In the genomic region with DNA sequence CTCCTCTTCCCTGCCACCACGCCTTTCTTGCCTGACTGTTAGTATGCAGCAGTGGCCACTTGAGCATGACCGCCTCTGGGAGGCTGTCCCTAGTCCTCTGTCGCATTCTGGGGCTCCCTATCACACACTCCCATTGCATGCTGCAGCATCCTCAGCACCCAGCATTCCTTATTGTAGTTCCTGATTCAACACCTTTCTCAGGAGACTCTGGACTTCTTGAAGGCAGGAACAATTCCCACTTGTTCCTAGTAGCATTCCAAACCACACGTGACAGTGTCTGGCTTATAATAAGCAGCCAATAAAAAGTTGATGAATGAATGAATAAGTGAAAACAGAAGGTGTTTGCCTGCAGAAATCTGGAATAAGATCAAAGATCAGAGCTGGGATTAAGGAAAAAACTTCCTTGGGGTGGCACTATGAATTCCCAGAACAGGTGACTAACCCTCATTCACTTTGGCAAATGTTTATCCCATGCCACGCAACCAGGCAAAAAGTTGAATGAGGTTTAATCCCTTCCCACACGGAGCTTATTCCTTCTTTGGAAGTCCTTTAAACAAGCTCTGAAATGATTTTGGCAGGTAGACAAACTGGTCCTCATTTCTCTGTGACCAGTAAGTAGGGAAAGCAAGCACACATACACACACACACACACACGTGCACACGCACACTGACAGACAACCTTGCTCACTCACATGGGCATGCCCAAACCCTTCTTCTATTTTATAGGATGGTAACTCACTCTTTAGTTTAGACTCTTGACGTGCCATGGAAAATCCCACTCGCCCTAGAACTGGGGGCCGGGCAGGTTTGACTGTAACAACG, we compare ENCODE assay signal across 21 cellular contexts. TPM values are rescaled to one million over a fixed set of nuclear protein-coding genes. Genes with fewer than 3 reads are reported as not detected.
DNase-seq lines count a peak whose midpoint lies in the region; ATAC-seq, FAIRE-seq and TF ChIP-seq lines count a peak whose summit lies in the region.
"Had no signal": no experiment of that assay in that cellular context is flagged by ENCODE, and none has a peak within 500 bp of the region (broad histone marks: within the 10 kb centered on the region; RNA-seq: fewer than 3 reads in every experiment).

No MANE protein-coding gene starts in this region.

- no peaks in the 10 kb centered on the region for H3K79me2 ChIP-seq in DOHH2 (ENCODE audit: control insufficient read depth, low read length)

- H3K9ac ChIP-seq in colonic mucosa (ENCODE audit: low read depth in 2 of 2, low read length in 2 of 2) = no peak overlapping the region
- H3K9ac ChIP-seq: GM23248 had no signal

- no peak overlapping the region for H3K4me3 Mint-ChIP-seq in stimulated activated naive CD8-positive, alpha-beta T cell treated with anti-CD3 and anti-CD28 coated beads, Interleukin-15, amount 100 ng/mL, for 72 hours

- no peaks in the 10 kb centered on the region for H3K36me3 ChIP-seq in DOHH2 (ENCODE audit: control insufficient read depth, low read length)
- no peaks in the 10 kb centered on the region for H3K36me3 ChIP-seq in small intestine (ENCODE audit: control insufficient read depth in 2 of 2, insufficient read depth in 2 of 2, low read length in 2 of 2)
- no peaks in the 10 kb centered on the region for H3K36me3 ChIP-seq in colonic mucosa

- intact Hi-C loops in colonic mucosa (cut with DNase I) = no loop called here

- peak; percentile 62 for DNase-seq in astrocyte of the hippocampus (ENCODE audit: low read depth, low spot score)
- peak; percentile 58 for DNase-seq in kidney tubule cell (ENCODE audit: low spot score)
- DNase-seq in small intestine = peak; percentile 41
- no peak for DNase-seq in stimulated activated naive CD8-positive, alpha-beta T cell treated with anti-CD3 and anti-CD28 coated beads, Interleukin-15, amount 100 ng/mL, for 72 hours
- no peak for DNase-seq in NCI-H1417 treated with DMSO at 0.1 percent for 48 hours (lab: John Stamatoyannopoulos, UW)
- DNase-seq in colonic mucosa = no peak
- no peak for DNase-seq in NCI-H187 treated with DMSO at 0.1 percent for 48 hours (lab: John Stamatoyannopoulos, UW)
- DNase-seq: AML-193; Caco-2; GM23248; NCI-H2029 treated with DMSO at 0.1 percent for 48 hours; NCI-H2171 treated with DMSO at 0.1 percent for 48 hours; NCI-H446 treated with DMSO at 0.1 percent for 48 hours; NK-92 treated with Interleukin-12 subunit alpha and Interleukin-12 subunit beta, amount 100 ng/mL, for 24 hours; OCI-M1; SHP77 treated with DMSO at 0.1 percent for 48 hours had no signal

- H3K4me3 ChIP-seq in DOHH2 (ENCODE audit: low read length) (no peak overlapping the region), small intestine (ENCODE audit: low read depth in 1 of 2, low read length in 2 of 2) (no peak overlapping the region), colonic mucosa (no peak overlapping the region)
- H3K4me3 ChIP-seq: GM23248 had no signal

- no peaks in the 10 kb centered on the region for H3K27me3 Mint-ChIP-seq in stimulated activated naive CD8-positive, alpha-beta T cell treated with anti-CD3 and anti-CD28 coated beads, Interleukin-15, amount 100 ng/mL, for 72 hours

- TF ChIP-seq CTCF in DOHH2 (IDR thresholded peaks at IDR 0.05; ENCODE audit: low read depth, low read length, poor library complexity, severe bottlenecking) (no peak), colonic mucosa (IDR thresholded peaks at IDR 0.05) (no peak)

- no peak overlapping the region for H3K27ac Mint-ChIP-seq in stimulated activated naive CD8-positive, alpha-beta T cell treated with anti-CD3 and anti-CD28 coated beads, Interleukin-15, amount 100 ng/mL, for 72 hours

- ATAC-seq in stimulated activated naive CD8-positive, alpha-beta T cell treated with anti-CD3 and anti-CD28 coated beads, Interleukin-15, amount 100 ng/mL, for 72 hours = no peak
- ATAC-seq: HCT116 had no signal

- no peaks in the 10 kb centered on the region for H3K9me2 ChIP-seq in DOHH2 (replicated peaks; ENCODE audit: control insufficient read depth, low read length)

- peaks cover 7% of the 10 kb centered on the region for H3K4me1 Mint-ChIP-seq in stimulated activated naive CD8-positive, alpha-beta T cell treated with anti-CD3 and anti-CD28 coated beads, Interleukin-15, amount 100 ng/mL, for 72 hours

- no peak overlapping the region for H3K27ac ChIP-seq in DOHH2 (ENCODE audit: low read depth, low read length)
- no peak overlapping the region for H3K27ac ChIP-seq in small intestine (ENCODE audit: low read depth in 1 of 2, low read length in 1 of 2)
- H3K27ac ChIP-seq in colonic mucosa = no peak overlapping the region
- H3K27ac ChIP-seq: GM23248, HL-60 had no signal

- H3K9me3 ChIP-seq in DOHH2 (ENCODE audit: control insufficient read depth, insufficient read depth, low read length) (no peaks in the 10 kb centered on the region), small intestine (ENCODE audit: control insufficient read depth, low read depth) (no peaks in the 10 kb centered on the region), colonic mucosa (no peaks in the 10 kb centered on the region)
- H3K9me3 ChIP-seq: Caco-2 had no signal

- no peaks in the 10 kb centered on the region for H3F3A ChIP-seq in DOHH2 (ENCODE audit: control insufficient read depth, insufficient read depth)

- 73 to 78% (median 76%) methylated on average over 12 of the region's 12 CpGs for WGBS in small intestine, 3 donors

- peaks cover 51% of the 10 kb centered on the region for H3K4me1 ChIP-seq in DOHH2 (ENCODE audit: control insufficient read depth, low read length)
- peaks cover 0 to 7% of the 10 kb centered on the region in 2 donors for H3K4me1 ChIP-seq in small intestine (ENCODE audit: control insufficient read depth in 2 of 2, insufficient read depth in 1 of 2, low read depth in 1 of 2, low read length in 1 of 2)
- no peaks in the 10 kb centered on the region for H3K4me1 ChIP-seq in colonic mucosa

- H3K27me3 ChIP-seq in DOHH2 (ENCODE audit: control insufficient read depth, low read length) (no peaks in the 10 kb centered on the region), small intestine (ENCODE audit: control insufficient read depth in 2 of 2, insufficient read depth in 2 of 2, low read length in 2 of 2) (no peaks in the 10 kb centered on the region), colonic mucosa (no peaks in the 10 kb centered on the region)

- no peaks in the 10 kb centered on the region for H3K9me3 Mint-ChIP-seq in stimulated activated naive CD8-positive, alpha-beta T cell treated with anti-CD3 and anti-CD28 coated beads, Interleukin-15, amount 100 ng/mL, for 72 hours

- no peak for FAIRE-seq in small intestine (lab: Jason Lieb, UNC)
- FAIRE-seq: HTR-8/SVneo had no signal

- H3K4me2 ChIP-seq in DOHH2 (ENCODE audit: low read length) = peak overlapping the region; percentile 68

- H4K20me1 ChIP-seq in DOHH2 (ENCODE audit: control insufficient read depth, insufficient read depth, low read depth, low read length) = no peaks in the 10 kb centered on the region

RNA-seq across cellular contexts. Expression of a gene that starts 26.5 kb away (rescaled TPM):
- 1 to 10 TPM; 1.4 to 4.9 (median 2.2) TPM for polyA plus RNA-seq in small intestine
- total RNA-seq in colonic mucosa = under 1 TPM; 0.37 to 0.49 TPM
- total RNA-seq: A673 had no signal

Comparison
In these comparisons a context has a peak if more than half of its experiments do, and no peak if none do; other contexts are left out.
1. DNase-seq: peak in astrocyte of the hippocampus (single experiment), kidney tubule cell (single experiment) and small intestine (single experiment); none in stimulated activated naive CD8-positive, alpha-beta T cell treated with anti-CD3 and anti-CD28 coated beads, Interleukin-15, amount 100 ng/mL, for 72 hours (0 of 2), NCI-H1417 treated with DMSO at 0.1 percent for 48 hours (single experiment), colonic mucosa (single experiment) and NCI-H187 treated with DMSO at 0.1 percent for 48 hours (single experiment).